ENCODE assay signal across 29 cellular contexts in the genomic region with DNA sequence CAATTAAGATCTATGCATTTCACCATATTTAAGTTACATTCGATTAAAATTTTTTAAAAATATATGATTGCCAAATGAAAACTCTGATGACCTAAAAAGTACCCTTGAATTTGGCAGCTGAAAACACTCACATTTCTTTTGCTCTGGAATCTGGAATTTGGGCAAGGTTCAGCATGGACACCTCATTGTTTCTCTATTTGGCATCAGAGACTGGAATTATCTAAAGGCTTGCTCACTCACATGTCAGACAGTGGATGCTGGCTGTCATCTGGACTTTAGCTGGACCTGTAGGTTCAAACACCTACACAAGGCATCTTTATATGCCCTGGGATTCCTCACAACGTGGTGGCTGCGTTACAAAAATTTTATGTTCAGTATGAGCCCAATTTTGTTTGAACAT. TPM values are rescaled to one million over a fixed set of nuclear protein-coding genes. Genes with fewer than 3 reads are reported as not detected.
DNase-seq lines count a peak whose midpoint lies in the region; ATAC-seq, FAIRE-seq and TF ChIP-seq lines count a peak whose summit lies in the region.
"Had no signal": no experiment of that assay in that cellular context is flagged by ENCODE, and none has a peak within 500 bp of the region (broad histone marks: within the 10 kb centered on the region; RNA-seq: fewer than 3 reads in every experiment).

No MANE protein-coding gene starts in this region.

- in situ Hi-C loops in IMR-90 (cut with MboI; ENCODE audit: low sequenced_read_pairs), result no loop called here

- no peak overlapping the region for H2AFZ ChIP-seq in IMR-90 (replicated peaks; ENCODE audit: low read length, poor library complexity)
- H2AFZ ChIP-seq in astrocyte (ENCODE audit: low read depth, low read length), result no peak overlapping the region
- H2AFZ ChIP-seq in OCI-LY7 (ENCODE audit: low read length), result no peak overlapping the region

- H3K4me1 ChIP-seq in IMR-90 (ENCODE audit: control insufficient read depth, insufficient read depth, low read length), result peaks cover 15% of the 10 kb centered on the region
- peaks cover 36% of the 10 kb centered on the region for H3K4me1 ChIP-seq in astrocyte (ENCODE audit: insufficient read depth, low read length)
- no peaks in the 10 kb centered on the region for H3K4me1 ChIP-seq in OCI-LY7 (ENCODE audit: insufficient read depth, low read length, poor library complexity, severe bottlenecking)
- H3K4me1 ChIP-seq in Caco-2, result no peaks in the 10 kb centered on the region
- H3K4me1 ChIP-seq: prostate gland had no signal

- H3K79me2 ChIP-seq in astrocyte (ENCODE audit: insufficient read depth, low read length), result peaks cover 92% of the 10 kb centered on the region
- H3K79me2 ChIP-seq in OCI-LY7 (ENCODE audit: insufficient read depth, low read depth, low read length), result no peaks in the 10 kb centered on the region

- CTCF ChIA-PET in IMR-90 (lab: Yijun Ruan, JAX) (no interaction called here), OCI-LY7 (lab: Charles Lee; ENCODE audit: unreplicated experiment) (no interaction called here), Caco-2 (lab: Charles Lee) (interaction anchor here (0.6 kb wide), 1 partner anchor 114 kb away, joined by 3 read pairs; no protein-coding TSS in a partner anchor)
- CTCF ChIA-PET in activated CD8-positive, alpha-beta T cell treated with anti-CD3 and anti-CD28 coated beads, Interleukin-2, amount 10 ng/mL, durations not matched to agents 7 days and 5 days (lab: Charles Lee), result interaction anchor here (1.1 kb wide), 1 partner anchor 22 kb away, joined by 4 read pairs; no protein-coding TSS in a partner anchor

- no peak overlapping the region for H2BK5ac ChIP-seq in IMR-90 (ENCODE audit: low read depth, low read length, poor library complexity, severe bottlenecking)

- H3K9ac ChIP-seq in IMR-90 (ENCODE audit: low read depth, low read length) (no peak overlapping the region), astrocyte (ENCODE audit: low read length) (no peak overlapping the region)
- H3K9ac ChIP-seq: BLaER1 treated with 17β-estradiol and CSF1 and Interleukin-3, amounts not matched to agents 10 nM and 100 nM had no signal

- ATAC-seq in IMR-90 (ENCODE audit: low read depth) (no peak), HG02840 (IDR thresholded peaks at IDR 0.05; ENCODE audit: low FRiP score, unreplicated experiment) (no peak)
- ATAC-seq in activated CD8-positive, alpha-beta T cell treated with anti-CD3 and anti-CD28 coated beads, Interleukin-2, amount 10 ng/mL, durations not matched to agents 7 days and 5 days, result no peak
- ATAC-seq: esophagus mucosa; left lung; sciatic nerve; stimulated activated naive CD8-positive, alpha-beta T cell treated with anti-CD3 and anti-CD28 coated beads, Interleukin-15, amount 100 ng/mL, for 72 hours had no signal

- H3K27ac ChIP-seq in IMR-90 (ENCODE audit: insufficient read depth, low read length) (no peak overlapping the region), astrocyte (ENCODE audit: low read depth, low read length) (peak overlapping the region; percentile 63), OCI-LY7 (ENCODE audit: low read depth, low read length, poor library complexity, severe bottlenecking) (no peak overlapping the region)
- H3K27ac ChIP-seq: BLaER1 treated with 17β-estradiol and CSF1 and Interleukin-3, amounts not matched to agents 10 nM and 100 nM; left lung; prostate gland; thyroid gland had no signal

- H3K9me3 ChIP-seq in IMR-90 (ENCODE audit: control insufficient read depth, insufficient read depth, low read length), result no peaks in the 10 kb centered on the region
- H3K9me3 ChIP-seq in astrocyte (ENCODE audit: insufficient read depth, low read depth, low read length), result no peaks in the 10 kb centered on the region
- no peaks in the 10 kb centered on the region for H3K9me3 ChIP-seq in OCI-LY7 (ENCODE audit: low read length)
- H3K9me3 ChIP-seq in Caco-2, result no peaks in the 10 kb centered on the region
- H3K9me3 ChIP-seq: left lung, prostate gland, thyroid gland had no signal

- intact Hi-C loops in IMR-90 (cut with micrococcal nuclease), result no loop called here
- intact Hi-C loops in OCI-LY7 (cut with micrococcal nuclease; ENCODE audit: unreplicated experiment), result loop anchor here (5.0 kb wide), 1 partner anchor 115 kb away; no protein-coding TSS in a partner anchor
- intact Hi-C loops in Caco-2 (cut with micrococcal nuclease; ENCODE audit: unreplicated experiment), result no loop called here

- H3K9me3 Mint-ChIP-seq in astrocyte (ENCODE audit: unreplicated experiment), result no peaks in the 10 kb centered on the region
- H3K9me3 Mint-ChIP-seq in activated CD8-positive, alpha-beta T cell treated with anti-CD3 and anti-CD28 coated beads, Interleukin-2, amount 10 ng/mL, durations not matched to agents 7 days and 5 days (ENCODE audit: insufficient read depth), result no peaks in the 10 kb centered on the region
- H3K9me3 Mint-ChIP-seq in Caco-2 (ENCODE audit: unreplicated experiment), result no peaks in the 10 kb centered on the region
- H3K9me3 Mint-ChIP-seq: activated CD8-positive, alpha-beta T cell treated with anti-CD3 and anti-CD28 coated beads for 36 hours; activated naive CD4-positive, alpha-beta T cell treated with anti-CD3 and anti-CD28 coated beads, Interleukin-2, amount 50 U/mL, for 24 hours; activated T-helper 2 cell treated with anti-CD3 and anti-CD28 coated beads, Interferon-gamma antibody, Interleukin-2, Interleukin-4, amounts not matched to agents 10 μg/mL and 5 μg/mL and 100 μg/mL, durations not matched to agents 14 hours and 24 hours and 36 hours; endodermal cell; stimulated activated naive CD8-positive, alpha-beta T cell treated with anti-CD3 and anti-CD28 coated beads, Interleukin-15, amount 100 ng/mL, for 72 hours; T-helper 1 cell treated with Interleukin-12 subunit alpha and Interleukin-12 subunit beta and Interleukin-4 antibody, amounts not matched to agents 30 μg/mL and 1 μg/mL, for 36 hours had no signal

- no peak overlapping the region for H2AK5ac ChIP-seq in IMR-90 (ENCODE audit: low read depth, low read length)

- H3K36me3 ChIP-seq in IMR-90 (ENCODE audit: control insufficient read depth, insufficient read depth, low read length) (no peaks in the 10 kb centered on the region), astrocyte (ENCODE audit: insufficient read depth, low read length) (no peaks in the 10 kb centered on the region), OCI-LY7 (ENCODE audit: insufficient read depth, low read length) (no peaks in the 10 kb centered on the region), Caco-2 (ENCODE audit: control insufficient read depth, insufficient read depth, low read length) (no peaks in the 10 kb centered on the region)
- H3K36me3 ChIP-seq: BLaER1 treated with 17β-estradiol and CSF1 and Interleukin-3, amounts not matched to agents 10 nM and 100 nM; left lung; prostate gland; thyroid gland had no signal

- no peaks in the 10 kb centered on the region for H3K9me2 ChIP-seq in OCI-LY7 (ENCODE audit: insufficient read depth, low read length)

- H3K27me3 Mint-ChIP-seq in astrocyte (ENCODE audit: low read depth, unreplicated experiment) (no peaks in the 10 kb centered on the region), Caco-2 (ENCODE audit: insufficient read depth, unreplicated experiment) (no peaks in the 10 kb centered on the region)
- peaks cover 33% of the 10 kb centered on the region for H3K27me3 Mint-ChIP-seq in activated CD8-positive, alpha-beta T cell treated with anti-CD3 and anti-CD28 coated beads, Interleukin-2, amount 10 ng/mL, durations not matched to agents 7 days and 5 days (ENCODE audit: low read depth)
- H3K27me3 Mint-ChIP-seq: activated naive CD4-positive, alpha-beta T cell treated with anti-CD3 and anti-CD28 coated beads, Interleukin-2, amount 50 U/mL, for 24 hours had no signal

- H3K56ac ChIP-seq in IMR-90 (ENCODE audit: extremely low read depth, insufficient read depth, low read length), result no peak overlapping the region

- H3K4me3 ChIP-seq in IMR-90 (ENCODE audit: insufficient read depth, low read depth, low read length) (no peak overlapping the region), astrocyte (ENCODE audit: insufficient read depth, low read depth, low read length) (no peak overlapping the region), OCI-LY7 (ENCODE audit: low read depth, low read length, poor library complexity, severe bottlenecking) (no peak overlapping the region), Caco-2 (ENCODE audit: low read depth, low read length) (no peak overlapping the region)
- H3K4me3 ChIP-seq: BLaER1 treated with 17β-estradiol and CSF1 and Interleukin-3, amounts not matched to agents 10 nM and 100 nM; left lung; prostate gland; thyroid gland had no signal

- no peak overlapping the region for H2AK9ac ChIP-seq in IMR-90 (replicated peaks; ENCODE audit: low read depth, low read length, poor library complexity)

- H3K18ac ChIP-seq in IMR-90 (ENCODE audit: low read depth, low read length), result no peak overlapping the region

- H2BK20ac ChIP-seq in IMR-90 (ENCODE audit: low read depth, low read length), result no peak overlapping the region

- peaks cover 46% of the 10 kb centered on the region for H3K4me1 Mint-ChIP-seq in astrocyte (ENCODE audit: low read depth, unreplicated experiment)
- H3K4me1 Mint-ChIP-seq in activated CD8-positive, alpha-beta T cell treated with anti-CD3 and anti-CD28 coated beads, Interleukin-2, amount 10 ng/mL, durations not matched to agents 7 days and 5 days (ENCODE audit: low read depth), result peaks cover 3% of the 10 kb centered on the region
- no peaks in the 10 kb centered on the region for H3K4me1 Mint-ChIP-seq in Caco-2 (ENCODE audit: low read depth, unreplicated experiment)
- H3K4me1 Mint-ChIP-seq: activated naive CD4-positive, alpha-beta T cell treated with anti-CD3 and anti-CD28 coated beads, Interleukin-2, amount 50 U/mL, for 24 hours; stimulated activated naive CD8-positive, alpha-beta T cell treated with anti-CD3 and anti-CD28 coated beads, Interleukin-15, amount 100 ng/mL, for 72 hours had no signal

- no peak overlapping the region for H4K91ac ChIP-seq in IMR-90 (ENCODE audit: insufficient read depth, low read depth, low read length)

- no peak overlapping the region for H4K5ac ChIP-seq in IMR-90 (ENCODE audit: low read depth, low read length)

- no peak for FAIRE-seq in astrocyte (lab: Jason Lieb, UNC)
- FAIRE-seq: GM12892, islet of Langerhans had no signal

- H3K36me3 Mint-ChIP-seq in astrocyte (ENCODE audit: low read depth, unreplicated experiment) (no peaks in the 10 kb centered on the region), Caco-2 (ENCODE audit: insufficient read depth, unreplicated experiment) (no peaks in the 10 kb centered on the region)
- H3K36me3 Mint-ChIP-seq in activated CD8-positive, alpha-beta T cell treated with anti-CD3 and anti-CD28 coated beads, Interleukin-2, amount 10 ng/mL, durations not matched to agents 7 days and 5 days (ENCODE audit: low read depth), result no peaks in the 10 kb centered on the region
- H3K36me3 Mint-ChIP-seq: activated naive CD4-positive, alpha-beta T cell treated with anti-CD3 and anti-CD28 coated beads, Interleukin-2, amount 50 U/mL, for 24 hours had no signal

- no peak overlapping the region for H3K4me3 Mint-ChIP-seq in astrocyte (ENCODE audit: unreplicated experiment)
- H3K4me3 Mint-ChIP-seq in activated CD8-positive, alpha-beta T cell treated with anti-CD3 and anti-CD28 coated beads, Interleukin-2, amount 10 ng/mL, durations not matched to agents 7 days and 5 days, result no peak overlapping the region
- H3K4me3 Mint-ChIP-seq in Caco-2 (ENCODE audit: unreplicated experiment), result no peak overlapping the region
- H3K4me3 Mint-ChIP-seq: activated CD8-positive, alpha-beta T cell treated with anti-CD3 and anti-CD28 coated beads for 36 hours; activated naive CD4-positive, alpha-beta T cell treated with anti-CD3 and anti-CD28 coated beads, Interleukin-2, amount 50 U/mL, for 24 hours; endodermal cell; stimulated activated naive CD8-positive, alpha-beta T cell treated with anti-CD3 and anti-CD28 coated beads, Interleukin-15, amount 100 ng/mL, for 72 hours; T-helper 1 cell treated with Interleukin-12 subunit alpha and Interleukin-12 subunit beta and Interleukin-4 antibody, amounts not matched to agents 30 μg/mL and 1 μg/mL, for 36 hours had no signal

- peaks cover 37 to 65% of the 10 kb centered on the region in 2 experiments for H3K79me1 ChIP-seq in IMR-90 (ENCODE audit: low read depth in 1 of 2, low read length in 2 of 2)

- DNase-seq in AG20443 (ENCODE audit: low spot score) (peak; percentile 63), IMR-90 (peak; percentile 56), astrocyte (ENCODE audit: low read depth) (peak; percentile 77), iris pigment epithelial cell (ENCODE audit: low read depth) (peak; percentile 56), OCI-LY7 (ENCODE audit: low spot score) (no peak), Caco-2 (no peak)
- DNase-seq in activated CD8-positive, alpha-beta T cell treated with anti-CD3 and anti-CD28 coated beads, Interleukin-2, amount 10 ng/mL, durations not matched to agents 7 days and 5 days, result no peak
- DNase-seq: aorta; Calu3; caudate nucleus; H7; left lung; NCI-H1105 treated with DMSO at 0.1 percent for 48 hours; NCI-H1930; NCI-H774; stimulated activated naive CD8-positive, alpha-beta T cell treated with anti-CD3 and anti-CD28 coated beads, Interleukin-15, amount 100 ng/mL, for 72 hours; thyroid gland had no signal

- no peak for TF ChIP-seq RAD21 in IMR-90 (IDR thresholded peaks at IDR 0.05; ENCODE audit: low read length)

- peaks cover 4% of the 10 kb centered on the region for H3K9me1 ChIP-seq in IMR-90 (ENCODE audit: insufficient read depth, low read length)

- no peak overlapping the region for H3K23ac ChIP-seq in IMR-90 (ENCODE audit: low read depth, low read length)

- dilution Hi-C loops in IMR-90 (cut with HindIII; ENCODE audit: low sequenced_read_pairs, unreplicated experiment), result no loop called here

- no peak overlapping the region for H2BK120ac ChIP-seq in IMR-90 (ENCODE audit: low read depth, low read length)

- WGBS in IMR-90 (ENCODE audit: extremely low coverage in 2 of 2, insufficient read length in 1 of 2), 2 experiments, result no CpG with 5 or more reads among the region's 3 CpGs

- H3K27ac Mint-ChIP-seq in astrocyte (ENCODE audit: unreplicated experiment), result no peak overlapping the region
- H3K27ac Mint-ChIP-seq in activated CD8-positive, alpha-beta T cell treated with anti-CD3 and anti-CD28 coated beads, Interleukin-2, amount 10 ng/mL, durations not matched to agents 7 days and 5 days, result no peak overlapping the region
- no peak overlapping the region for H3K27ac Mint-ChIP-seq in Caco-2 (ENCODE audit: unreplicated experiment)
- H3K27ac Mint-ChIP-seq: activated CD8-positive, alpha-beta T cell treated with anti-CD3 and anti-CD28 coated beads for 36 hours; activated naive CD4-positive, alpha-beta T cell treated with anti-CD3 and anti-CD28 coated beads, Interleukin-2, amount 50 U/mL, for 24 hours; activated T-helper 2 cell treated with anti-CD3 and anti-CD28 coated beads, Interferon-gamma antibody, Interleukin-2, Interleukin-4, amounts not matched to agents 10 μg/mL and 5 μg/mL and 100 μg/mL, durations not matched to agents 14 hours and 24 hours and 36 hours; endodermal cell; stimulated activated naive CD8-positive, alpha-beta T cell treated with anti-CD3 and anti-CD28 coated beads, Interleukin-15, amount 100 ng/mL, for 72 hours; T-helper 1 cell treated with Interleukin-12 subunit alpha and Interleukin-12 subunit beta and Interleukin-4 antibody, amounts not matched to agents 30 μg/mL and 1 μg/mL, for 36 hours had no signal

- TF ChIP-seq CTCF in IMR-90 (conservative IDR thresholded peaks at IDR 0.05; ENCODE audit: low read depth, low read length) (no peak), astrocyte (IDR thresholded peaks at IDR 0.05; ENCODE audit: insufficient read depth, low read depth, low read length) (no peak), OCI-LY7 (conservative IDR thresholded peaks at IDR 0.05; ENCODE audit: low read length) (no peak), Caco-2 (IDR thresholded peaks at IDR 0.05; ENCODE audit: insufficient read depth in 1 of 2, low read depth in 1 of 2, low read length in 1 of 2, severe bottlenecking in 1 of 2, unreplicated experiment in 1 of 2) (no peak)

- no peak overlapping the region for H2BK15ac ChIP-seq in IMR-90 (ENCODE audit: low read depth, low read length)

- no peak overlapping the region; the same call in 1 of the 2 replicates for H3K4me2 ChIP-seq in IMR-90 (ENCODE audit: low read depth, low read length)
- no peak overlapping the region for H3K4me2 ChIP-seq in astrocyte (ENCODE audit: low read length)
- H3K4me2 ChIP-seq in OCI-LY7 (ENCODE audit: low read length), result no peak overlapping the region
- H3K4me2 ChIP-seq: BLaER1 treated with 17β-estradiol and CSF1 and Interleukin-3, amounts not matched to agents 10 nM and 100 nM had no signal

- H3K27me3 ChIP-seq in IMR-90 (ENCODE audit: control insufficient read depth, insufficient read depth, low read length) (no peaks in the 10 kb centered on the region), astrocyte (ENCODE audit: insufficient read depth, low read length) (no peaks in the 10 kb centered on the region), Caco-2 (replicated peaks; ENCODE audit: control insufficient read depth, insufficient read depth, low read length) (no peaks in the 10 kb centered on the region)
- H3K27me3 ChIP-seq: BLaER1 treated with 17β-estradiol and CSF1 and Interleukin-3, amounts not matched to agents 10 nM and 100 nM; left lung; thyroid gland had no signal

- H3K4ac ChIP-seq in IMR-90 (ENCODE audit: low read depth, low read length), result no peak overlapping the region

- H3K14ac ChIP-seq in IMR-90 (replicated peaks; ENCODE audit: low read depth, low read length), result no peak overlapping the region

- POLR2A ChIA-PET in IMR-90 (lab: Charles Lee; ENCODE audit: unreplicated experiment) (no interaction called here), OCI-LY7 (lab: Charles Lee) (no interaction called here), Caco-2 (lab: Charles Lee) (no interaction called here)
- POLR2A ChIA-PET in activated CD8-positive, alpha-beta T cell treated with anti-CD3 and anti-CD28 coated beads, Interleukin-2, amount 10 ng/mL, durations not matched to agents 7 days and 5 days (lab: Charles Lee), result no interaction called here

- BruUV-seq in IMR-90 (replicated peaks; lab: Mats Ljungman, UMichigan) (no TSS peak), OCI-LY7 (replicated peaks; lab: Mats Ljungman, UMichigan) (no TSS peak), Caco-2 (replicated peaks; lab: Mats Ljungman, UMichigan) (no TSS peak)

- 0 out of 4 replicates have a peak overlapping the region, but pooled peaks of 1 of the 2 experiments have one; percentile 51 for H4K8ac ChIP-seq in IMR-90 (ENCODE audit: low read depth in 2 of 2, low read length in 2 of 2)

- TF ChIP-seq POLR2A in IMR-90 (IDR thresholded peaks at IDR 0.05; ENCODE audit: low read depth, low read length), result no peak

- H4K20me1 ChIP-seq in IMR-90 (ENCODE audit: insufficient read depth, low read length) (no peaks in the 10 kb centered on the region; the same call in 1 of the 2 replicates), astrocyte (ENCODE audit: insufficient read depth, low read length) (peaks cover 4% of the 10 kb centered on the region), OCI-LY7 (ENCODE audit: insufficient read depth, low read length) (no peaks in the 10 kb centered on the region)
- H4K20me1 ChIP-seq: BLaER1 treated with 17β-estradiol and CSF1 and Interleukin-3, amounts not matched to agents 10 nM and 100 nM had no signal

RNA-seq across cellular contexts. Expression of a gene that starts 16.1 kb away (rescaled TPM):
- 91.7 and 102 TPM in 2 replicates for total RNA-seq in IMR-90 (2012; rRNA removed)
- polyA plus RNA-seq in IMR-90 (2012; rRNA removed), result 33.0 and 33.9 TPM in 2 replicates
- polyA plus RNA-seq in IMR-90 (2012; cell fraction: cytosol; rRNA removed), result 6.0 and 6.4 TPM in 2 replicates
- 30.6 and 203 TPM in 2 replicates for polyA plus RNA-seq in IMR-90 (2012; cell fraction: nucleus; rRNA removed; ENCODE audit: low replicate concordance)
- 54.6 and 58.0 TPM in 2 replicates for total RNA-seq in astrocyte
- 0.15 and 0.28 TPM in 2 replicates for total RNA-seq in OCI-LY7 (2014; rRNA removed; shearing (Covaris generic))
- 0.70 and 0.93 TPM in 2 replicates for total RNA-seq in OCI-LY7 (2022)
- 1 to 10 TPM; 6.3 to 6.5 TPM for total RNA-seq in activated CD8-positive, alpha-beta T cell treated with anti-CD3 and anti-CD28 coated beads, Interleukin-2, amount 10 ng/mL, durations not matched to agents 7 days and 5 days
- total RNA-seq in Caco-2 (2022), result 12.6 TPM in 2 replicates

Comparison
In these comparisons a context has a peak if more than half of its experiments do, and no peak if none do; other contexts are left out.
1. DNase-seq: peak in AG20443 (single experiment), IMR-90 (single experiment), astrocyte (single experiment) and iris pigment epithelial cell (single experiment); none in OCI-LY7 (single experiment), activated CD8-positive, alpha-beta T cell treated with anti-CD3 and anti-CD28 coated beads, Interleukin-2, amount 10 ng/mL, durations not matched to agents 7 days and 5 days (single experiment) and Caco-2 (0 of 2).
2. CTCF ChIA-PET loops: an anchor here in activated CD8-positive, alpha-beta T cell treated with anti-CD3 and anti-CD28 coated beads, Interleukin-2, amount 10 ng/mL, durations not matched to agents 7 days and 5 days (1.1 kb wide) and Caco-2 (0.6 kb wide); none called in IMR-90 and OCI-LY7.